Comparison of ENCODE assay signal across 1 cellular context in the genomic region with DNA sequence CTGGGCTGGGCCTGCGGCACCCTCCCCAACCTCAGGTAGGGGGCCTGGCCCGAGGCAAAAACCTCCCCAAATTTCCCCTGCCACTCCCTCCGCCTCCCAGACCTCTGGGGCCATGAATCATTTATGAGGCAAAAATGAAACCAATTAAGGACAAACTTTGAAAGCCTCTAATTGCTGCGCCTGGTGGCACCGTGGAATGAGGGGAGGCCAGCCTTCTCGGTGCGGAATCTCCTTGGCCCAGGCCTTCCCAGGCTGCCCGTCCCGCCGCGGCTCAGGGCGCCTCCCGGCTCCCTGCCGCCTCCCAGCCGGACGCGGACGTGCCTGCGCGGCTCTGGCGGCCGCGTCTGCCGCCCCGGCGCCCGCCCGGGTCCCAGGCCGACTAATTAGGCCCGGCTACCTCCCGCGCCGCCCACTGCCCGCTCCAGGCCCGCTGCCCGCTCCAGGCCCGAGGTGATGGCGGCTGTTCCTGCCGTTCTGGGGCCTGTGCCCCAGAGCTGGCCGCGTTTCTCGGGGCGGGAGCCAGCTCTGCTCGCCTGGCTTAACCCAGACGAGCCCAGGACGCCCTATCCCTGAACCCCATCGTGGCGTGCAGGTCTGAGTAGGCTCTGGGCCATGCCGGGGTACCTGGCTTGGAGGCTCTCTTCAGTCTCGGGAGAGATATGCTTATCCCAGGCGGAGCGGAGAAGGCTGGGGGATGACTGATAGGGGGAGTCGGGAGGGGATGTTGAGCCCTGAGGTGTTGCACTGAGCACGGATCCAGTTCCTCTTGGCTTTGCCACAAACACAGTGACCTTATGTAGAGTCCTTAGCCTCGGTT.
TF ChIP-seq lines count a peak whose summit lies in the region.

No MANE protein-coding gene starts in this region.

TF ChIP-seq in K562, 482 proteins besides CTCF, POLR2A, EP300 and RAD21 (continued from another document and continues in another):
- TF ChIP-seq NRF1 (conservative IDR thresholded peaks at IDR 0.05 in 1 of 2, IDR thresholded peaks at IDR 0.05 in 1 of 2): peak in 1 of 2 experiments; percentile 53; a peak in 2 of 4 replicates
- TF ChIP-seq TAL1 (IDR thresholded peaks at IDR 0.05): peak; percentile 56; the same call in 1 of the 2 replicates
- TF ChIP-seq PHF8 (IDR thresholded peaks at IDR 0.05; ENCODE audit: borderline replicate concordance, low read length): peak; percentile 32; the same call in 1 of the 2 replicates
- peak; percentile 76 for TF ChIP-seq ZFX (CRISPR knock-in tag; IDR thresholded peaks at IDR 0.05)
- TF ChIP-seq ZEB2 (IDR thresholded peaks at IDR 0.05): 0 out of 2 replicates have a peak, but pooled peaks have one; percentile 20
- peak; percentile 15; the same call in 1 of the 2 replicates for TF ChIP-seq BACH1 (tag; IDR thresholded peaks at IDR 0.05)
- TF ChIP-seq CHD2 (IDR thresholded peaks at IDR 0.05; ENCODE audit: low read depth, low read length): no peak
- peak; percentile 40; the same call in 1 of the 2 replicates for TF ChIP-seq SMARCE1 (IDR thresholded peaks at IDR 0.05)
- TF ChIP-seq CBFA2T3 (IDR thresholded peaks at IDR 0.05): peak; percentile 81
- TF ChIP-seq, protein P1, sequence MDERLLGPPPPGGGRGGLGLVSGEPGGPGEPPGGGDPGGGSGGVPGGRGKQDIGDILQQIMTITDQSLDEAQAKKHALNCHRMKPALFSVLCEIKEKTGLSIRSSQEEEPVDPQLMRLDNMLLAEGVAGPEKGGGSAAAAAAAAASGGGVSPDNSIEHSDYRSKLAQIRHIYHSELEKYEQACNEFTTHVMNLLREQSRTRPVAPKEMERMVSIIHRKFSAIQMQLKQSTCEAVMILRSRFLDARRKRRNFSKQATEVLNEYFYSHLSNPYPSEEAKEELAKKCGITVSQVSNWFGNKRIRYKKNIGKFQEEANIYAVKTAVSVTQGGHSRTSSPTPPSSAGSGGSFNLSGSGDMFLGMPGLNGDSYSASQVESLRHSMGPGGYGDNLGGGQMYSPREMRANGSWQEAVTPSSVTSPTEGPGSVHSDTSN (CRISPR knock-in tag; IDR thresholded peaks at IDR 0.05; ENCODE audit: low read depth): no peak
- TF ChIP-seq, protein P1 (tag; conservative IDR thresholded peaks at IDR 0.05; ENCODE audit: low read depth): peak; percentile 49; the same call in 1 of the 2 replicates
- no peak for TF ChIP-seq C11orf30 (IDR thresholded peaks at IDR 0.05; ENCODE audit: low read depth)
- peak; percentile 72 for TF ChIP-seq ARID1B (IDR thresholded peaks at IDR 0.05)
- TF ChIP-seq TEAD4 (IDR thresholded peaks at IDR 0.05; ENCODE audit: low read length): peak; percentile 57
- no peak for TF ChIP-seq TEAD4 (CRISPR knock-in tag; IDR thresholded peaks at IDR 0.05; ENCODE audit: borderline replicate concordance)
- TF ChIP-seq LARP7 (IDR thresholded peaks at IDR 0.05): no peak
- TF ChIP-seq, protein P2, sequence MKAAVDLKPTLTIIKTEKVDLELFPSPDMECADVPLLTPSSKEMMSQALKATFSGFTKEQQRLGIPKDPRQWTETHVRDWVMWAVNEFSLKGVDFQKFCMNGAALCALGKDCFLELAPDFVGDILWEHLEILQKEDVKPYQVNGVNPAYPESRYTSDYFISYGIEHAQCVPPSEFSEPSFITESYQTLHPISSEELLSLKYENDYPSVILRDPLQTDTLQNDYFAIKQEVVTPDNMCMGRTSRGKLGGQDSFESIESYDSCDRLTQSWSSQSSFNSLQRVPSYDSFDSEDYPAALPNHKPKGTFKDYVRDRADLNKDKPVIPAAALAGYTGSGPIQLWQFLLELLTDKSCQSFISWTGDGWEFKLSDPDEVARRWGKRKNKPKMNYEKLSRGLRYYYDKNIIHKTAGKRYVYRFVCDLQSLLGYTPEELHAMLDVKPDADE (conservative IDR thresholded peaks at IDR 0.05; ENCODE audit: control insufficient read depth, low read depth, low read length): no peak
- TF ChIP-seq, protein P3, sequence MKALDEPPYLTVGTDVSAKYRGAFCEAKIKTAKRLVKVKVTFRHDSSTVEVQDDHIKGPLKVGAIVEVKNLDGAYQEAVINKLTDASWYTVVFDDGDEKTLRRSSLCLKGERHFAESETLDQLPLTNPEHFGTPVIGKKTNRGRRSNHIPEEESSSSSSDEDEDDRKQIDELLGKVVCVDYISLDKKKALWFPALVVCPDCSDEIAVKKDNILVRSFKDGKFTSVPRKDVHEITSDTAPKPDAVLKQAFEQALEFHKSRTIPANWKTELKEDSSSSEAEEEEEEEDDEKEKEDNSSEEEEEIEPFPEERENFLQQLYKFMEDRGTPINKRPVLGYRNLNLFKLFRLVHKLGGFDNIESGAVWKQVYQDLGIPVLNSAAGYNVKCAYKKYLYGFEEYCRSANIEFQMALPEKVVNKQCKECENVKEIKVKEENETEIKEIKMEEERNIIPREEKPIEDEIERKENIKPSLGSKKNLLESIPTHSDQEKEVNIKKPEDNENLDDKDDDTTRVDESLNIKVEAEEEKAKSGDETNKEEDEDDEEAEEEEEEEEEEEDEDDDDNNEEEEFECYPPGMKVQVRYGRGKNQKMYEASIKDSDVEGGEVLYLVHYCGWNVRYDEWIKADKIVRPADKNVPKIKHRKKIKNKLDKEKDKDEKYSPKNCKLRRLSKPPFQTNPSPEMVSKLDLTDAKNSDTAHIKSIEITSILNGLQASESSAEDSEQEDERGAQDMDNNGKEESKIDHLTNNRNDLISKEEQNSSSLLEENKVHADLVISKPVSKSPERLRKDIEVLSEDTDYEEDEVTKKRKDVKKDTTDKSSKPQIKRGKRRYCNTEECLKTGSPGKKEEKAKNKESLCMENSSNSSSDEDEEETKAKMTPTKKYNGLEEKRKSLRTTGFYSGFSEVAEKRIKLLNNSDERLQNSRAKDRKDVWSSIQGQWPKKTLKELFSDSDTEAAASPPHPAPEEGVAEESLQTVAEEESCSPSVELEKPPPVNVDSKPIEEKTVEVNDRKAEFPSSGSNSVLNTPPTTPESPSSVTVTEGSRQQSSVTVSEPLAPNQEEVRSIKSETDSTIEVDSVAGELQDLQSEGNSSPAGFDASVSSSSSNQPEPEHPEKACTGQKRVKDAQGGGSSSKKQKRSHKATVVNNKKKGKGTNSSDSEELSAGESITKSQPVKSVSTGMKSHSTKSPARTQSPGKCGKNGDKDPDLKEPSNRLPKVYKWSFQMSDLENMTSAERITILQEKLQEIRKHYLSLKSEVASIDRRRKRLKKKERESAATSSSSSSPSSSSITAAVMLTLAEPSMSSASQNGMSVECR (CRISPR knock-in tag; IDR thresholded peaks at IDR 0.05): peak; percentile 47; the same call in 1 of the 2 replicates
- TF ChIP-seq ZNF263 (CRISPR knock-in tag; IDR thresholded peaks at IDR 0.05; ENCODE audit: borderline replicate concordance): peak; percentile 83
- TF ChIP-seq XRCC3 (IDR thresholded peaks at IDR 0.05): no peak
- no peak for TF ChIP-seq ZNF282 (CRISPR knock-in tag; IDR thresholded peaks at IDR 0.05)
- peak; percentile 73 for TF ChIP-seq POLR2G (IDR thresholded peaks at IDR 0.05; ENCODE audit: low read depth, low read length)
- no peak for TF ChIP-seq ZNF583 (CRISPR knock-in tag; IDR thresholded peaks at IDR 0.05)
- peak; percentile 45; the same call in 1 of the 2 replicates for TF ChIP-seq NFIC (IDR thresholded peaks at IDR 0.05)
- peak; percentile 33 to 42; a peak in 2 of 4 replicates for TF ChIP-seq MAZ (CRISPR knock-in tag; conservative IDR thresholded peaks at IDR 0.05 in 1 of 2, IDR thresholded peaks at IDR 0.05 in 1 of 2)
- no peak for TF ChIP-seq OTX1 (CRISPR knock-in tag; IDR thresholded peaks at IDR 0.05)
- TF ChIP-seq ZBTB8A (IDR thresholded peaks at IDR 0.05; ENCODE audit: partially characterized antibody): no peak
- TF ChIP-seq ZNF316 (IDR thresholded peaks at IDR 0.05): no peak
- no peak for TF ChIP-seq STAT5A (IDR thresholded peaks at IDR 0.05; ENCODE audit: borderline replicate concordance, low read length)
- TF ChIP-seq, protein P4, sequence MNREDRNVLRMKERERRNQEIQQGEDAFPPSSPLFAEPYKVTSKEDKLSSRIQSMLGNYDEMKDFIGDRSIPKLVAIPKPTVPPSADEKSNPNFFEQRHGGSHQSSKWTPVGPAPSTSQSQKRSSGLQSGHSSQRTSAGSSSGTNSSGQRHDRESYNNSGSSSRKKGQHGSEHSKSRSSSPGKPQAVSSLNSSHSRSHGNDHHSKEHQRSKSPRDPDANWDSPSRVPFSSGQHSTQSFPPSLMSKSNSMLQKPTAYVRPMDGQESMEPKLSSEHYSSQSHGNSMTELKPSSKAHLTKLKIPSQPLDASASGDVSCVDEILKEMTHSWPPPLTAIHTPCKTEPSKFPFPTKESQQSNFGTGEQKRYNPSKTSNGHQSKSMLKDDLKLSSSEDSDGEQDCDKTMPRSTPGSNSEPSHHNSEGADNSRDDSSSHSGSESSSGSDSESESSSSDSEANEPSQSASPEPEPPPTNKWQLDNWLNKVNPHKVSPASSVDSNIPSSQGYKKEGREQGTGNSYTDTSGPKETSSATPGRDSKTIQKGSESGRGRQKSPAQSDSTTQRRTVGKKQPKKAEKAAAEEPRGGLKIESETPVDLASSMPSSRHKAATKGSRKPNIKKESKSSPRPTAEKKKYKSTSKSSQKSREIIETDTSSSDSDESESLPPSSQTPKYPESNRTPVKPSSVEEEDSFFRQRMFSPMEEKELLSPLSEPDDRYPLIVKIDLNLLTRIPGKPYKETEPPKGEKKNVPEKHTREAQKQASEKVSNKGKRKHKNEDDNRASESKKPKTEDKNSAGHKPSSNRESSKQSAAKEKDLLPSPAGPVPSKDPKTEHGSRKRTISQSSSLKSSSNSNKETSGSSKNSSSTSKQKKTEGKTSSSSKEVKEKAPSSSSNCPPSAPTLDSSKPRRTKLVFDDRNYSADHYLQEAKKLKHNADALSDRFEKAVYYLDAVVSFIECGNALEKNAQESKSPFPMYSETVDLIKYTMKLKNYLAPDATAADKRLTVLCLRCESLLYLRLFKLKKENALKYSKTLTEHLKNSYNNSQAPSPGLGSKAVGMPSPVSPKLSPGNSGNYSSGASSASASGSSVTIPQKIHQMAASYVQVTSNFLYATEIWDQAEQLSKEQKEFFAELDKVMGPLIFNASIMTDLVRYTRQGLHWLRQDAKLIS (CRISPR knock-in tag; IDR thresholded peaks at IDR 0.05): peak; percentile 57; the same call in 1 of the 2 replicates
- TF ChIP-seq U2AF1 (optimal IDR thresholded peaks at IDR 0.05; ENCODE audit: low read depth, low read length): no peak
- TF ChIP-seq RBFOX2 (IDR thresholded peaks at IDR 0.05; ENCODE audit: low read depth, low read length): peak; percentile 51
- TF ChIP-seq, protein P5, sequence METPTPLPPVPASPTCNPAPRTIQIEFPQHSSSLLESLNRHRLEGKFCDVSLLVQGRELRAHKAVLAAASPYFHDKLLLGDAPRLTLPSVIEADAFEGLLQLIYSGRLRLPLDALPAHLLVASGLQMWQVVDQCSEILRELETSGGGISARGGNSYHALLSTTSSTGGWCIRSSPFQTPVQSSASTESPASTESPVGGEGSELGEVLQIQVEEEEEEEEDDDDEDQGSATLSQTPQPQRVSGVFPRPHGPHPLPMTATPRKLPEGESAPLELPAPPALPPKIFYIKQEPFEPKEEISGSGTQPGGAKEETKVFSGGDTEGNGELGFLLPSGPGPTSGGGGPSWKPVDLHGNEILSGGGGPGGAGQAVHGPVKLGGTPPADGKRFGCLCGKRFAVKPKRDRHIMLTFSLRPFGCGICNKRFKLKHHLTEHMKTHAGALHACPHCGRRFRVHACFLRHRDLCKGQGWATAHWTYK (CRISPR knock-in tag; IDR thresholded peaks at IDR 0.05): 0 out of 2 replicates have a peak, but pooled peaks have one; percentile 2
- TF ChIP-seq BCOR (IDR thresholded peaks at IDR 0.05): 0 out of 2 replicates have a peak, but pooled peaks have one; percentile 28
- peak; percentile 56; the same call in 1 of the 2 replicates for TF ChIP-seq ZBTB7A (IDR thresholded peaks at IDR 0.05; ENCODE audit: borderline replicate concordance, control insufficient read depth, low read depth, low read length)
- TF ChIP-seq, protein P6, sequence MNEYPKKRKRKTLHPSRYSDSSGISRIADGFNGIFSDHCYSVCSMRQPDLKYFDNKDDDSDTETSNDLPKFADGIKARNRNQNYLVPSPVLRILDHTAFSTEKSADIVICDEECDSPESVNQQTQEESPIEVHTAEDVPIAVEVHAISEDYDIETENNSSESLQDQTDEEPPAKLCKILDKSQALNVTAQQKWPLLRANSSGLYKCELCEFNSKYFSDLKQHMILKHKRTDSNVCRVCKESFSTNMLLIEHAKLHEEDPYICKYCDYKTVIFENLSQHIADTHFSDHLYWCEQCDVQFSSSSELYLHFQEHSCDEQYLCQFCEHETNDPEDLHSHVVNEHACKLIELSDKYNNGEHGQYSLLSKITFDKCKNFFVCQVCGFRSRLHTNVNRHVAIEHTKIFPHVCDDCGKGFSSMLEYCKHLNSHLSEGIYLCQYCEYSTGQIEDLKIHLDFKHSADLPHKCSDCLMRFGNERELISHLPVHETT (CRISPR knock-in tag; conservative IDR thresholded peaks at IDR 0.05 in 1 of 2, IDR thresholded peaks at IDR 0.05 in 1 of 2): no peak
- TF ChIP-seq, protein P7, sequence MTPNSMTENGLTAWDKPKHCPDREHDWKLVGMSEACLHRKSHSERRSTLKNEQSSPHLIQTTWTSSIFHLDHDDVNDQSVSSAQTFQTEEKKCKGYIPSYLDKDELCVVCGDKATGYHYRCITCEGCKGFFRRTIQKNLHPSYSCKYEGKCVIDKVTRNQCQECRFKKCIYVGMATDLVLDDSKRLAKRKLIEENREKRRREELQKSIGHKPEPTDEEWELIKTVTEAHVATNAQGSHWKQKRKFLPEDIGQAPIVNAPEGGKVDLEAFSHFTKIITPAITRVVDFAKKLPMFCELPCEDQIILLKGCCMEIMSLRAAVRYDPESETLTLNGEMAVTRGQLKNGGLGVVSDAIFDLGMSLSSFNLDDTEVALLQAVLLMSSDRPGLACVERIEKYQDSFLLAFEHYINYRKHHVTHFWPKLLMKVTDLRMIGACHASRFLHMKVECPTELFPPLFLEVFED (CRISPR knock-in tag; conservative IDR thresholded peaks at IDR 0.05): no peak
- no peak for TF ChIP-seq COPS2 (conservative IDR thresholded peaks at IDR 0.05)
- peak in 2 of 3 experiments; percentile 23 to 67 for TF ChIP-seq YY1 (IDR thresholded peaks at IDR 0.05; ENCODE audit: borderline replicate concordance in 1 of 3, control insufficient read depth in 1 of 3, extremely low read depth in 1 of 3, insufficient read depth in 3 of 3, insufficient read length in 1 of 3, insufficient replicate concordance in 2 of 3, low read depth in 1 of 3, low read length in 2 of 3)
- TF ChIP-seq ZNF175 (CRISPR knock-in tag; IDR thresholded peaks at IDR 0.05; ENCODE audit: low read depth): no peak
- peak; percentile 62; the same call in 1 of the 2 replicates for TF ChIP-seq POLR2AphosphoS5 (IDR thresholded peaks at IDR 0.05; ENCODE audit: control insufficient read depth, insufficient read depth, low read depth, low read length)
- TF ChIP-seq ZNF696 (CRISPR knock-in tag; conservative IDR thresholded peaks at IDR 0.05): no peak
- no peak for TF ChIP-seq POLR2H (tag; IDR thresholded peaks at IDR 0.05; ENCODE audit: low read depth)
